Comparison of ENCODE assay signal across 8 cellular contexts in genomic region chr14:55807059-55807499, GRCh38.
DNase-seq lines count a peak whose midpoint lies in the region; ATAC-seq and TF ChIP-seq lines count a peak whose summit lies in the region.

No MANE protein-coding gene starts in this region.

- no peaks in the 10 kb centered on the region for H3K27me3 ChIP-seq in ACC112 (ENCODE audit: insufficient read depth, low read length)
- H3K27me3 ChIP-seq in upper lobe of left lung: no peaks in the 10 kb centered on the region

- ATAC-seq in GM21786 (IDR thresholded peaks at IDR 0.05; ENCODE audit: unreplicated experiment) (peak; percentile 80), upper lobe of left lung (ENCODE audit: low FRiP score in 2 of 2) (peak; percentile 88 to 95), GM21367 (IDR thresholded peaks at IDR 0.05; ENCODE audit: unreplicated experiment) (no peak)

- H3K27ac ChIP-seq in ACC112 (ENCODE audit: low read depth, low read length) (peak overlapping the region; percentile 42; the same call in 1 of the 2 replicates), upper lobe of left lung (peak overlapping the region in 1 of 4 donors; percentile 8)

- H3K79me2 ChIP-seq in ACC112 (ENCODE audit: control insufficient read depth, insufficient read depth, low read length, unreplicated experiment): no peaks in the 10 kb centered on the region

- peaks cover 13% of the 10 kb centered on the region for H3K4me1 ChIP-seq in ACC112 (ENCODE audit: control insufficient read depth, insufficient read depth, low read length, unreplicated experiment)
- peaks cover 5 to 13% (median 13%) of the 10 kb centered on the region in 4 donors for H3K4me1 ChIP-seq in upper lobe of left lung

- WGBS in upper lobe of left lung, 2 donors: 14 to 15% methylated on average over 10 to 11 of the region's 11 CpGs

- no peak overlapping the region for H3K4me3 ChIP-seq in ACC112 (ENCODE audit: low read depth, low read length)
- H3K4me3 ChIP-seq in upper lobe of left lung: no peak overlapping the region

- peak in 2 of 4 donors; percentile 36 to 72 for TF ChIP-seq EP300 in upper lobe of left lung (IDR thresholded peaks at IDR 0.05)

- TF ChIP-seq POLR2A in erythroblast (IDR thresholded peaks at IDR 0.05; ENCODE audit: low read length) (no peak), upper lobe of left lung (IDR thresholded peaks at IDR 0.05) (peak in 1 of 4 donors; percentile 9)

- no peak for TF ChIP-seq CTCF in upper lobe of left lung (IDR thresholded peaks at IDR 0.05)

- H3K9me3 ChIP-seq in upper lobe of left lung: no peaks in the 10 kb centered on the region

- H2AFZ ChIP-seq in ACC112 (ENCODE audit: low read length, unreplicated experiment): peak overlapping the region; percentile 2

- DNase-seq in NCI-H2196 (lab: John Stamatoyannopoulos, UW; ENCODE audit: unreplicated experiment) (peak; percentile 92), erythroblast (lab: John Stamatoyannopoulos, UW) (peak; percentile 68 to 82), pons (ENCODE audit: low spot score) (peak; percentile 45), upper lobe of left lung (peak; percentile 2 to 73)
- peak; percentile 39 for DNase-seq in activated CD8-positive, alpha-beta memory T cell treated with anti-CD3 and anti-CD28 coated beads, Interleukin-2, amount 50 U/mL, for 24 hours (ENCODE audit: extremely low read depth)

- no peaks in the 10 kb centered on the region for H3K36me3 ChIP-seq in ACC112 (ENCODE audit: insufficient read depth, low read length)
- no peaks in the 10 kb centered on the region for H3K36me3 ChIP-seq in upper lobe of left lung

Comparison
In these comparisons a context has a peak if more than half of its experiments do, and no peak if none do; other contexts are left out.
1. DNase-seq: peak in every context shown above with its lines; median percentile 92 in NCI-H2196; 75 in erythroblast; 45 in pons; 39 in activated CD8-positive, alpha-beta memory T cell treated with anti-CD3 and anti-CD28 coated beads, Interleukin-2, amount 50 U/mL, for 24 hours; 38 in upper lobe of left lung.